8 cellular contexts compared by ENCODE assay signal in genomic region chr4:75671802-75672421, GRCh38. TPM values are rescaled to one million over a fixed set of nuclear protein-coding genes. Genes with fewer than 3 reads are reported as not detected.
DNase-seq lines count a peak whose midpoint lies in the region; ATAC-seq, FAIRE-seq and TF ChIP-seq lines count a peak whose summit lies in the region.

No MANE protein-coding gene starts in this region.

- H3K4me1 Mint-ChIP-seq in CD4-positive, alpha-beta T cell (ENCODE audit: low read depth) = peaks cover 71% of the 10 kb centered on the region
- H3K4me1 Mint-ChIP-seq in neural crest cell = peaks cover 52% of the 10 kb centered on the region

- H3K9me3 Mint-ChIP-seq in CD4-positive, alpha-beta T cell = no peaks in the 10 kb centered on the region
- H3K9me3 Mint-ChIP-seq in neural crest cell = no peaks in the 10 kb centered on the region

- H3K4me1 ChIP-seq in ectodermal cell (ENCODE audit: control insufficient read depth, insufficient read depth, low read length) = peaks cover 15% of the 10 kb centered on the region

- FAIRE-seq in RCC 7860 (lab: Jason Lieb, UNC) = no peak

- CTCF ChIA-PET in CD4-positive, alpha-beta T cell (lab: Charles Lee) = interaction anchor here (1.4 to 1.6 kb wide), 2 partner anchors 18 to 52 kb away, joined by 5 to 7 read pairs; partner anchors contain the start of gene USO1

- no peak for TF ChIP-seq CTCF in CD4-positive, alpha-beta T cell (IDR thresholded peaks at IDR 0.05)
- no peak for TF ChIP-seq CTCF in neural crest cell (conservative IDR thresholded peaks at IDR 0.05)

- no peaks in the 10 kb centered on the region for H3K9me3 ChIP-seq in CD4-positive, alpha-beta T cell (ENCODE audit: control insufficient read depth, low read length)
- no peaks in the 10 kb centered on the region for H3K9me3 ChIP-seq in ectodermal cell (ENCODE audit: control insufficient read depth, low read length)

- H3K36me3 Mint-ChIP-seq in CD4-positive, alpha-beta T cell (ENCODE audit: low read depth) = peaks cover 31% of the 10 kb centered on the region
- H3K36me3 Mint-ChIP-seq in neural crest cell (ENCODE audit: low read depth) = no peaks in the 10 kb centered on the region

- WGBS in ectodermal cell, 2 experiments = 8 to 9% methylated on average over 9 to 10 of the region's 10 CpGs

- H3K27me3 ChIP-seq in CD4-positive, alpha-beta T cell (ENCODE audit: control insufficient read depth, insufficient read depth, low read length) = no peaks in the 10 kb centered on the region
- no peaks in the 10 kb centered on the region for H3K27me3 ChIP-seq in ectodermal cell (ENCODE audit: control insufficient read depth, insufficient read depth, low read length, poor library complexity, severe bottlenecking)

- no peak for DNase-seq in CD4-positive, alpha-beta T cell
- peak; percentile 19 for DNase-seq in NAMALWA (ENCODE audit: low spot score)
- no peak for DNase-seq in neural crest cell (ENCODE audit: low read depth, low spot score)
- DNase-seq in RCC 7860 (ENCODE audit: low spot score) = no peak

- peak overlapping the region; percentile 98 for H3K27ac ChIP-seq in CD4-positive, alpha-beta T cell (ENCODE audit: low read depth, low read length)
- H3K27ac ChIP-seq in ectodermal cell (ENCODE audit: insufficient read depth, low read depth, low read length, poor library complexity, severe bottlenecking) = peak overlapping the region; percentile 95

- peak overlapping the region; percentile 97 for H3K4me3 Mint-ChIP-seq in CD4-positive, alpha-beta T cell
- peak overlapping the region; percentile 99 for H3K4me3 Mint-ChIP-seq in neural crest cell

- peak overlapping the region; percentile 89 for H3K4me3 ChIP-seq in ectodermal cell (ENCODE audit: insufficient read depth, low read depth, low read length)

- intact Hi-C loops in CD4-positive, alpha-beta T cell (cut with DNase I, micrococcal nuclease) = loop anchor here (1.0 to 10.0 kb wide), 8 partner anchors 25 to 475 kb away; partner anchors contain the start of genes CDKL2 (in 2 of the 2), RCHY1 (in 2 of the 2), THAP6 (in 2 of the 2) and NUP54 (in 1 of the 2)

- POLR2A ChIA-PET in CD4-positive, alpha-beta T cell (lab: Charles Lee) = interaction anchor here (0.6 to 10.2 kb wide), 15 partner anchors 11 to 541 kb away, joined by 3 to 175 read pairs (median 7); partner anchors contain the start of genes CDKL2, NAAA, RCHY1 and SCARB2

- no peaks in the 10 kb centered on the region for H3K36me3 ChIP-seq in ectodermal cell (ENCODE audit: control insufficient read depth, insufficient read depth, low read length)

- ATAC-seq in CD4-positive, alpha-beta T cell (ENCODE audit: poor library complexity) = no peak
- no peak for ATAC-seq in HG03460 (IDR thresholded peaks at IDR 0.05; ENCODE audit: unreplicated experiment)
- ATAC-seq in GM19455 (IDR thresholded peaks at IDR 0.05; ENCODE audit: unreplicated experiment) = no peak
- ATAC-seq in GM19328 (IDR thresholded peaks at IDR 0.05; ENCODE audit: unreplicated experiment) = no peak

- no peaks in the 10 kb centered on the region for H3K27me3 Mint-ChIP-seq in CD4-positive, alpha-beta T cell
- no peaks in the 10 kb centered on the region for H3K27me3 Mint-ChIP-seq in neural crest cell (ENCODE audit: low read depth)

- peak overlapping the region; percentile 99 for H3K27ac Mint-ChIP-seq in CD4-positive, alpha-beta T cell
- peak overlapping the region; percentile 96 for H3K27ac Mint-ChIP-seq in neural crest cell (ENCODE audit: unreplicated experiment)

RNA-seq across cellular contexts. Expression of gene G3BP2, which starts 1.3 kb away (rescaled TPM):
- total RNA-seq in CD4-positive, alpha-beta T cell = 100 to 1,000 TPM; 319 to 322 TPM
- polyA plus RNA-seq in ectodermal cell (2013, experiment 1 of 4) = 226 TPM
- polyA plus RNA-seq in ectodermal cell (2013, experiment 2 of 4) = 249 TPM
- polyA plus RNA-seq in ectodermal cell (2013, experiment 3 of 4) = 143 TPM
- polyA plus RNA-seq in ectodermal cell (2013, experiment 4 of 4) = 156 TPM
- total RNA-seq in neural crest cell = 204 TPM in 2 replicates

RNA-seq across cellular contexts. Expression of gene CDKL2, which starts 41.6 kb away (rescaled TPM):
- total RNA-seq in CD4-positive, alpha-beta T cell = under 1 TPM; 0.38 to 0.92 TPM
- polyA plus RNA-seq in ectodermal cell (2013, experiment 1 of 4) = 1.4 TPM
- polyA plus RNA-seq in ectodermal cell (2013, experiment 2 of 4) = 1.0 TPM
- 0.85 TPM for polyA plus RNA-seq in ectodermal cell (2013, experiment 3 of 4)
- polyA plus RNA-seq in ectodermal cell (2013, experiment 4 of 4) = 0.97 TPM
- 1.1 and 1.8 TPM in 2 replicates for total RNA-seq in neural crest cell

RNA-seq across cellular contexts. Expression of gene USO1, which starts 52.5 kb away (rescaled TPM):
- total RNA-seq in CD4-positive, alpha-beta T cell = 10 to 100 TPM; 10.5 to 10.9 TPM
- 60.8 TPM for polyA plus RNA-seq in ectodermal cell (2013, experiment 1 of 4)
- 61.2 TPM for polyA plus RNA-seq in ectodermal cell (2013, experiment 2 of 4)
- 58.6 TPM for polyA plus RNA-seq in ectodermal cell (2013, experiment 3 of 4)
- 64.3 TPM for polyA plus RNA-seq in ectodermal cell (2013, experiment 4 of 4)
- total RNA-seq in neural crest cell = 41.2 and 45.5 TPM in 2 replicates
